In the genomic region with DNA sequence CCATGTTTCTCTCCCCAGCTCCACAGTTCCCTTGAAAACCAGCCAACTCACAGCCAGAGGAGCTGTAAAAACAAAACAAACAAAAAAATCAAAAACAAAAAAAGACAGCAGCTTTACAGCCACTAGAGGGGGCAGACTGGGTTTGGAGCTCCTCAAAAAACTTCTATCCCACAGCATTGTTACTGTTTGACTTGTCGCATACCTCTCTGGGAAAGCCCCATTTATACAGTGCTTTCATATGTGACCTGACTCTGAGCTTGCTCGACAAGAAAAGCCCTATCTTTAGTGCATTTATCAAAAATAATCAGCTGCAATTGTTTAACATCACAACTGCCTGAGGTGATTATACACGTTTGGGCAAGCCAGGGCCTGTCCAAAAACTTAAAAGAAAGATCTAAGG, we compare ENCODE assay signal across 9 cellular contexts. TPM values are rescaled to one million over a fixed set of nuclear protein-coding genes. Genes with fewer than 3 reads are reported as not detected.
A peak's percentile ranks its signal among the peaks of the same experiment; 100 is the strongest.
DNase-seq lines count a peak whose midpoint lies in the region; ATAC-seq and TF ChIP-seq lines count a peak whose summit lies in the region.
"Had no signal": no experiment of that assay in that cellular context is flagged by ENCODE, and none has a peak within 500 bp of the region (broad histone marks: within the 10 kb centered on the region; RNA-seq: fewer than 3 reads in every experiment).

No MANE protein-coding gene starts in this region.

- DNase-seq in NCI-H1092 treated with DMSO at 0.1 percent for 48 hours (lab: John Stamatoyannopoulos, UW) (peak; percentile 48), NCI-H1092 (lab: John Stamatoyannopoulos, UW) (no peak), RWPE1 (ENCODE audit: low spot score) (peak; percentile 3), fibroblast of villous mesenchyme (ENCODE audit: low read depth) (peak; percentile 75), thyroid gland (peak; percentile 34 to 42), T-helper 9 cell (no peak)

- POLR2A ChIA-PET in RWPE1 (lab: Yijun Ruan, JAX; ENCODE audit: low non-redundant PET): no interaction called here

- CTCF ChIA-PET in RWPE1 (lab: Yijun Ruan, JAX): interaction anchor here (0.8 to 1.1 kb wide), 2 partner anchors 21 to 154 kb away, joined by 3 read pairs; a partner anchor contains a TSS

- H3K27me3 ChIP-seq in thyroid gland: no peaks in the 10 kb centered on the region
- H3K27me3 ChIP-seq: BLaER1 had no signal

- intact Hi-C loops in thyroid gland (cut with DNase I): no loop called here

- TF ChIP-seq POLR2A in thyroid gland (IDR thresholded peaks at IDR 0.05): no peak

- H3K4me3 ChIP-seq in fibroblast of villous mesenchyme (ENCODE audit: low read depth, low read length): no peak overlapping the region
- no peak overlapping the region for H3K4me3 ChIP-seq in thyroid gland (replicated peaks in 1 of 3)
- H3K4me3 ChIP-seq: BLaER1 had no signal

- no peaks in the 10 kb centered on the region for H3K36me3 ChIP-seq in thyroid gland
- H3K36me3 ChIP-seq: BLaER1 had no signal

- H3K27ac ChIP-seq in RWPE1 (no peak overlapping the region), thyroid gland (no peak overlapping the region)
- H3K27ac ChIP-seq: BLaER1 had no signal

- H3K4me1 ChIP-seq in thyroid gland: no peaks in the 10 kb centered on the region
- H3K4me1 ChIP-seq: BLaER1 had no signal

- no peaks in the 10 kb centered on the region for H3K9me3 ChIP-seq in thyroid gland
- H3K9me3 ChIP-seq: BLaER1 had no signal

- ATAC-seq in GM19452 (IDR thresholded peaks at IDR 0.05; ENCODE audit: unreplicated experiment) (peak; percentile 99), HG03342 (IDR thresholded peaks at IDR 0.05; ENCODE audit: unreplicated experiment) (peak; percentile 100)

- TF ChIP-seq CTCF in RWPE1 (conservative IDR thresholded peaks at IDR 0.05; ENCODE audit: low read depth) (no peak), fibroblast of villous mesenchyme (IDR thresholded peaks at IDR 0.05; ENCODE audit: insufficient read depth, low read depth, low read length) (peak; percentile 71), thyroid gland (IDR thresholded peaks at IDR 0.05) (peak in 4 of 6 experiments; percentile 32 to 45 (median 38))

- 0 to 4% methylated on average over 2 to 3 of the region's 3 CpGs for WGBS in thyroid gland, 2 donors

RNA-seq across cellular contexts. Expression of a gene that starts 21.6 kb away (rescaled TPM):
- total RNA-seq in fibroblast of villous mesenchyme (30.0 and 44.5 TPM in 2 replicates), thyroid gland (10 to 100 TPM; 33.5 to 45.9 (median 35.2) TPM)

RNA-seq across cellular contexts. Expression of a gene that starts 29.0 kb away (rescaled TPM):
- total RNA-seq in fibroblast of villous mesenchyme (44.1 and 66.1 TPM in 2 replicates), thyroid gland (10 to 100 TPM in 3 of 4 donors, 1 to 10 TPM in 1; 6.1 to 24.1 (median 12.5) TPM)

RNA-seq across cellular contexts. Expression of a gene that starts 30.3 kb away (rescaled TPM):
- total RNA-seq in fibroblast of villous mesenchyme (not detected in 2 replicates), thyroid gland (under 1 TPM in 1 of 4 donors, not detected in 3; 0.56 TPM)

Comparison
In these comparisons a context has a peak if more than half of its experiments do, and no peak if none do; other contexts are left out.
1. DNase-seq: peak in NCI-H1092 treated with DMSO at 0.1 percent for 48 hours (single experiment), RWPE1 (single experiment), fibroblast of villous mesenchyme (single experiment) and thyroid gland (2 of 2); none in NCI-H1092 (single experiment) and T-helper 9 cell (single experiment).